In genomic region chr3:52891615-52892081, GRCh38 we compare ENCODE assay signal across 1 cellular context.
TF ChIP-seq lines count a peak whose summit lies in the region.

No MANE protein-coding gene starts in this region.

TF ChIP-seq in GM12878, 131 proteins besides CTCF, POLR2A, EP300 and RAD21 (continued from another document):
- peak; percentile 33; the same call in 1 of the 2 replicates for TF ChIP-seq ZNF687 (IDR thresholded peaks at IDR 0.05)
- TF ChIP-seq ZNF592 (IDR thresholded peaks at IDR 0.05), result no peak
- no peak for TF ChIP-seq MYB (IDR thresholded peaks at IDR 0.05; ENCODE audit: borderline replicate concordance, low read depth, low read length)
- no peak for TF ChIP-seq RELA (IDR thresholded peaks at IDR 0.05; ENCODE audit: borderline replicate concordance, partially characterized antibody)
- TF ChIP-seq ZNF384 (IDR thresholded peaks at IDR 0.05; ENCODE audit: borderline replicate concordance, low read depth, low read length), result peak; percentile 38; the same call in 1 of the 2 replicates
- peak; percentile 58; the same call in 1 of the 2 replicates for TF ChIP-seq MAX (IDR thresholded peaks at IDR 0.05; ENCODE audit: low read depth, low read length)
- TF ChIP-seq ZNF274 (IDR thresholded peaks at IDR 0.05; ENCODE audit: insufficient read depth, insufficient read length), result no peak
- TF ChIP-seq MXI1 (IDR thresholded peaks at IDR 0.05; ENCODE audit: low read depth, low read length), result peak; percentile 88
- no peak for TF ChIP-seq HSF1 (IDR thresholded peaks at IDR 0.05; ENCODE audit: low read depth, low read length)
- TF ChIP-seq SIN3A (IDR thresholded peaks at IDR 0.05; ENCODE audit: low read depth, low read length), result 0 out of 2 replicates have a peak, but pooled peaks have one; percentile 8
